1 cellular context compared by ENCODE assay signal in the genomic region with DNA sequence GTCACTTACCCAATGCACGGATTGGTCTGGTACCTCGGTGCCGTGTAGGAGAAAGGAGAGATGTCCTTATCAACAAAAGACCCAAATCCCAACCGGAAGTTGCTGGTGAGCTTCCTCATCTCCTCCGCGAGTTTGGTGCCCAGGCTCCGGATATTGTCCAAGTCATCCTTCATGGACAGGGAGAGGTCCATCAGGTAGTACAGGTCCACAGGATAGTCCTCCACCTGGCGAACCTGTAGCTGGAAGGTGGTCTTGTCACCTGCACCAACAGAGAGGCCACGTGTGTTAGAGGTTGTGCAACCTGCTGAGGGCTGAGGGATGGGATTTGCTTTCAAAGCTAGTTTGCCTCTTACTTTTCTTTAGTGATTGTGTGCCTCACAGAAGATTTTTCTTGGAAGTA.
TF ChIP-seq lines count a peak whose summit lies in the region.

No MANE protein-coding gene starts in this region.

TF ChIP-seq in HepG2, 621 proteins besides CTCF, POLR2A, EP300 and RAD21:
- 0 out of 2 replicates have a peak, but pooled peaks have one; percentile 1 for TF ChIP-seq CEBPB (IDR thresholded peaks at IDR 0.05; ENCODE audit: borderline replicate concordance, low read depth, low read length)
- no peak for TF ChIP-seq NFATC3 (CRISPR knock-in tag; IDR thresholded peaks at IDR 0.05)
- no peak for TF ChIP-seq ZMAT3 (CRISPR knock-in tag; conservative IDR thresholded peaks at IDR 0.05)
- no peak for TF ChIP-seq MIER3 (CRISPR knock-in tag; IDR thresholded peaks at IDR 0.05; ENCODE audit: borderline replicate concordance)
- no peak for TF ChIP-seq ZNF225 (CRISPR knock-in tag; IDR thresholded peaks at IDR 0.05)
- TF ChIP-seq EHMT2 (IDR thresholded peaks at IDR 0.05; ENCODE audit: borderline replicate concordance, low read depth, low read length) = no peak
- TF ChIP-seq ZNF878 (CRISPR knock-in tag; IDR thresholded peaks at IDR 0.05) = no peak
- no peak for TF ChIP-seq ZNF12 (CRISPR knock-in tag; IDR thresholded peaks at IDR 0.05)
- no peak for TF ChIP-seq ZNF282 (IDR thresholded peaks at IDR 0.05; ENCODE audit: partially characterized antibody)
